ENCODE assay signal across 8 cellular contexts in the genomic region with DNA sequence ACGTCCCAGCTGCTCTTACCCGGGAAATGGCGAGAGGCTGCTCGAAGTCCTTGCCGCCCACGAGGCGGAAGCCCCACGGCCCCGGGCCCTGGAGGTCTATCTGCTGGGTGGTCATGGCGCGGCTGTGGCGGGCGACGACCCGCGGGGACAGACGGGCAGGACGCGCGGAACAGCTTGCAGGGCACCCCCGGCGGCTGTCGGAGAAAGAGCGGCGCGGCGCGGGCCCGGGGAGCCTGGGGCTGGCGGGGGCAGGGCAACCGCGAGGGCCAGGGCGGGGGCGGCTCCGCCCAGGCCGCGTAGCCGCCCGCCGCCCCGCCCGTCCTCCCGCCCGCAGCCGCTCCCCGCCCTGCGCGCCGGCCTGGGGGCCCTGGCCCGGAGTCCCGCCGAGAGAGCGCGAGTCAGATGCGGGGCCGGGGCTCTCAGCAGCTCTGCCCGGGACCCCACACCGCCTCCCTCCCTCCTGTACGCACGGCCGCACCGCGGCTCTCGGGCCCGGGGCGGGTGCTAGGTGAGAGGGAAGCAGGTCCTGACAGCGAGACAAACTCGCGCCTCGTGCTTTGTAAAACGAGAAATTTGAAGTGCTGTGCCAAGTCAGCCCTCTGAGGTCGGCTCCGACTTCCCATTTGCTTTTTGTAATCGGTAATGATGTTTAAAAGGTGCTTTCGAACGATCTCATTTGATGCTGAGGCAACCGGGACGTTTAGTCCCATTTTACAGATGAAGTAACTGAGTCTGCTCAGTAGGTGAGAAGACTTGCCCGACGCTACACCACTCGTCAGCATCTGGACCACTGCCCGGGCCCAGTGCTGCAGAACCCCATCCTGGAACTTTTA. TPM values are rescaled to one million over a fixed set of nuclear protein-coding genes. Genes with fewer than 3 reads are reported as not detected.
DNase-seq lines count a peak whose midpoint lies in the region; ATAC-seq, FAIRE-seq and TF ChIP-seq lines count a peak whose summit lies in the region.

A gene with protein sequence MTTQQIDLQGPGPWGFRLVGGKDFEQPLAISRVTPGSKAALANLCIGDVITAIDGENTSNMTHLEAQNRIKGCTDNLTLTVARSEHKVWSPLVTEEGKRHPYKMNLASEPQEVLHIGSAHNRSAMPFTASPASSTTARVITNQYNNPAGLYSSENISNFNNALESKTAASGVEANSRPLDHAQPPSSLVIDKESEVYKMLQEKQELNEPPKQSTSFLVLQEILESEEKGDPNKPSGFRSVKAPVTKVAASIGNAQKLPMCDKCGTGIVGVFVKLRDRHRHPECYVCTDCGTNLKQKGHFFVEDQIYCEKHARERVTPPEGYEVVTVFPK (minus strand): TSS at position 203 of the 833 bp plus-strand sequence. CDS start 88 bp downstream, at position 115.

- H3K4me1 Mint-ChIP-seq in activated CD8-positive, alpha-beta memory T cell treated with anti-CD3 and anti-CD28 coated beads, Interleukin-2, amount 10 ng/mL, durations not matched to agents 7 days and 5 days = peaks cover 41% of the 10 kb centered on the region
- peaks cover 83% of the 10 kb centered on the region for H3K4me1 Mint-ChIP-seq in nephron progenitor cell

- H3K27ac Mint-ChIP-seq in activated CD8-positive, alpha-beta memory T cell treated with anti-CD3 and anti-CD28 coated beads, Interleukin-2, amount 10 ng/mL, durations not matched to agents 7 days and 5 days = peak within 1 kb of the TSS; percentile 42
- peak within 1 kb of the TSS; percentile 58 for H3K27ac Mint-ChIP-seq in nephron progenitor cell

- no peaks in the 10 kb centered on the region for H3K9me3 Mint-ChIP-seq in activated CD8-positive, alpha-beta memory T cell treated with anti-CD3 and anti-CD28 coated beads, Interleukin-2, amount 10 ng/mL, durations not matched to agents 7 days and 5 days (ENCODE audit: low read depth)
- H3K9me3 Mint-ChIP-seq in nephron progenitor cell = no peaks in the 10 kb centered on the region

- DNase-seq in AG08396 (ENCODE audit: low spot score) (peak; percentile 95), GM18507 (ENCODE audit: extremely low spot score, insufficient read length, low read depth) (peak; percentile 57), NCI-H2196 treated with DMSO at 0.1 percent for 48 hours (lab: John Stamatoyannopoulos, UW; ENCODE audit: unreplicated experiment) (peak; percentile 33), fibroblast of peridontal ligament (ENCODE audit: extremely low read depth) (peak; percentile 34), nephron progenitor cell (peak; percentile 77), AML-193 (lab: John Stamatoyannopoulos, UW) (no peak)
- DNase-seq in activated CD8-positive, alpha-beta memory T cell treated with anti-CD3 and anti-CD28 coated beads, Interleukin-2, amount 10 ng/mL, durations not matched to agents 7 days and 5 days = peak; percentile 67

- FAIRE-seq in GM18507 (lab: Jason Lieb, UNC) = peak; percentile 60

- CTCF ChIA-PET in activated CD8-positive, alpha-beta memory T cell treated with anti-CD3 and anti-CD28 coated beads, Interleukin-2, amount 10 ng/mL, durations not matched to agents 7 days and 5 days (lab: Charles Lee) = interaction anchor here (0.7 to 1.0 kb wide), 2 partner anchors 11 to 44 kb away, joined by 3 to 4 read pairs; no protein-coding TSS in a partner anchor

- no peak for TF ChIP-seq CTCF in nephron progenitor cell (IDR thresholded peaks at IDR 0.05)

- peak; percentile 47 for ATAC-seq in HG02885 (IDR thresholded peaks at IDR 0.05; ENCODE audit: poor library complexity, unreplicated experiment)
- peak; percentile 73 for ATAC-seq in activated CD8-positive, alpha-beta memory T cell treated with anti-CD3 and anti-CD28 coated beads, Interleukin-2, amount 10 ng/mL, durations not matched to agents 7 days and 5 days

- H3K27me3 Mint-ChIP-seq in activated CD8-positive, alpha-beta memory T cell treated with anti-CD3 and anti-CD28 coated beads, Interleukin-2, amount 10 ng/mL, durations not matched to agents 7 days and 5 days = peaks cover 59% of the 10 kb centered on the region
- peaks cover 9% of the 10 kb centered on the region for H3K27me3 Mint-ChIP-seq in nephron progenitor cell (ENCODE audit: low read depth, poor library complexity)

- no peaks in the 10 kb centered on the region for H3K36me3 Mint-ChIP-seq in activated CD8-positive, alpha-beta memory T cell treated with anti-CD3 and anti-CD28 coated beads, Interleukin-2, amount 10 ng/mL, durations not matched to agents 7 days and 5 days
- H3K36me3 Mint-ChIP-seq in nephron progenitor cell (ENCODE audit: low read depth) = no peaks in the 10 kb centered on the region

- H3K4me3 Mint-ChIP-seq in activated CD8-positive, alpha-beta memory T cell treated with anti-CD3 and anti-CD28 coated beads, Interleukin-2, amount 10 ng/mL, durations not matched to agents 7 days and 5 days = peak within 1 kb of the TSS; percentile 72
- H3K4me3 Mint-ChIP-seq in nephron progenitor cell = peak within 1 kb of the TSS; percentile 94

RNA-seq across cellular contexts. Expression of the gene that starts here (rescaled TPM):
- total RNA-seq in activated CD8-positive, alpha-beta memory T cell treated with anti-CD3 and anti-CD28 coated beads, Interleukin-2, amount 10 ng/mL, durations not matched to agents 7 days and 5 days = 10 to 100 TPM in 1 of 2 experiments, 1 to 10 TPM in 1; 4.8 to 22.7 TPM

Comparison
In these comparisons a context has a peak if more than half of its experiments do, and no peak if none do; other contexts are left out.
1. DNase-seq: peak in AG08396 (single experiment), GM18507 (single experiment), NCI-H2196 treated with DMSO at 0.1 percent for 48 hours (single experiment), activated CD8-positive, alpha-beta memory T cell treated with anti-CD3 and anti-CD28 coated beads, Interleukin-2, amount 10 ng/mL, durations not matched to agents 7 days and 5 days (single experiment), fibroblast of peridontal ligament (single experiment) and nephron progenitor cell (single experiment); none in AML-193 (0 of 2).